In genomic region chr1:214573386-214574358, GRCh38 we compare ENCODE assay signal across 16 cellular contexts. TPM values are rescaled to one million over a fixed set of nuclear protein-coding genes. Genes with fewer than 3 reads are reported as not detected.
DNase-seq lines count a peak whose midpoint lies in the region; ATAC-seq and TF ChIP-seq lines count a peak whose summit lies in the region.
"Had no signal": no experiment of that assay in that cellular context is flagged by ENCODE, and none has a peak within 500 bp of the region (broad histone marks: within the 10 kb centered on the region; RNA-seq: fewer than 3 reads in every experiment).

No MANE protein-coding gene starts in this region.

- H3K27me3 ChIP-seq in left lung (no peaks in the 10 kb centered on the region), suprapubic skin (no peaks in the 10 kb centered on the region)
- peaks cover 3% of the 10 kb centered on the region for H3K27me3 ChIP-seq in effector memory CD4-positive, alpha-beta T cell (replicated peaks; ENCODE audit: control insufficient read depth, insufficient read depth, low read length, poor library complexity, severe bottlenecking)
- H3K27me3 ChIP-seq: upper lobe of left lung had no signal

- 43% methylated on average over 12 of the region's 12 CpGs for WGBS in suprapubic skin

- H3K27me3 Mint-ChIP-seq in activated CD8-positive, alpha-beta memory T cell treated with anti-CD3 and anti-CD28 coated beads, Interleukin-2, amount 10 ng/mL, durations not matched to agents 7 days and 5 days = peaks cover 11% of the 10 kb centered on the region

- no peak overlapping the region for H3K27ac Mint-ChIP-seq in activated CD8-positive, alpha-beta memory T cell treated with anti-CD3 and anti-CD28 coated beads, Interleukin-2, amount 10 ng/mL, durations not matched to agents 7 days and 5 days

- CTCF ChIA-PET in activated CD8-positive, alpha-beta memory T cell treated with anti-CD3 and anti-CD28 coated beads, Interleukin-2, amount 10 ng/mL, durations not matched to agents 7 days and 5 days (lab: Charles Lee) = interaction anchor here (0.5 to 0.6 kb wide), 2 partner anchors 242 to 995 kb away, joined by 3 read pairs; no protein-coding TSS in a partner anchor

- no peaks in the 10 kb centered on the region for H3K36me3 ChIP-seq in left lung
- H3K36me3 ChIP-seq in suprapubic skin = no peaks in the 10 kb centered on the region
- no peaks in the 10 kb centered on the region for H3K36me3 ChIP-seq in effector memory CD4-positive, alpha-beta T cell (ENCODE audit: control insufficient read depth, insufficient read depth, low read length)
- H3K36me3 ChIP-seq: upper lobe of left lung had no signal

- peaks cover 10% of the 10 kb centered on the region for H3K9me3 Mint-ChIP-seq in activated CD8-positive, alpha-beta memory T cell treated with anti-CD3 and anti-CD28 coated beads, Interleukin-2, amount 10 ng/mL, durations not matched to agents 7 days and 5 days (ENCODE audit: low read depth)

- no peak for TF ChIP-seq POLR2A in suprapubic skin (IDR thresholded peaks at IDR 0.05)

- no peaks in the 10 kb centered on the region for H3K4me1 ChIP-seq in left lung
- peaks cover 38% of the 10 kb centered on the region for H3K4me1 ChIP-seq in suprapubic skin
- no peaks in the 10 kb centered on the region for H3K4me1 ChIP-seq in effector memory CD4-positive, alpha-beta T cell (ENCODE audit: control insufficient read depth, insufficient read depth, low read length, poor library complexity, severe bottlenecking)

- TF ChIP-seq EP300 in suprapubic skin (IDR thresholded peaks at IDR 0.05) = no peak

- peak; percentile 49 for ATAC-seq in left lung
- ATAC-seq in activated CD8-positive, alpha-beta memory T cell treated with anti-CD3 and anti-CD28 coated beads, Interleukin-2, amount 10 ng/mL, durations not matched to agents 7 days and 5 days = no peak

- no peak overlapping the region for H3K27ac ChIP-seq in left lung
- H3K27ac ChIP-seq in suprapubic skin = peak overlapping the region; percentile 88
- H3K27ac ChIP-seq in effector memory CD4-positive, alpha-beta T cell (ENCODE audit: insufficient read depth, low read length, poor library complexity, severe bottlenecking) = no peak overlapping the region
- H3K27ac ChIP-seq: C4-2B, coronary artery had no signal

- no peak overlapping the region for H3K4me3 Mint-ChIP-seq in activated CD8-positive, alpha-beta memory T cell treated with anti-CD3 and anti-CD28 coated beads, Interleukin-2, amount 10 ng/mL, durations not matched to agents 7 days and 5 days

- H3K4me1 Mint-ChIP-seq in activated CD8-positive, alpha-beta memory T cell treated with anti-CD3 and anti-CD28 coated beads, Interleukin-2, amount 10 ng/mL, durations not matched to agents 7 days and 5 days = no peaks in the 10 kb centered on the region

- DNase-seq in NCI-H82 (lab: John Stamatoyannopoulos, UW) (peak; percentile 41), choroid plexus epithelial cell (ENCODE audit: low read depth) (peak; percentile 54), left lung (no peak), suprapubic skin (ENCODE audit: low spot score in 2 of 2) (no peak), NCI-H526 (lab: John Stamatoyannopoulos, UW) (no peak)
- no peak for DNase-seq in activated CD8-positive, alpha-beta memory T cell treated with anti-CD3 and anti-CD28 coated beads, Interleukin-2, amount 10 ng/mL, durations not matched to agents 7 days and 5 days
- DNase-seq in effector memory CD4-positive, alpha-beta T cell = no peak
- no peak for DNase-seq in stimulated activated CD4-positive, alpha-beta T cell treated with anti-CD3 and anti-CD28 coated beads, Interleukin-4, amount 100 ng/mL, for 4 hours
- DNase-seq: activated T-cell treated with anti-CD3 and anti-CD28 coated beads for 4 hours; EL; OCI-M1; stimulated activated CD4-positive, alpha-beta T cell treated with anti-CD3 and anti-CD28 coated beads, Interleukin-1b, Interleukin-23, amount 100 ng/mL, for 48 hours; T-helper 2 cell; upper lobe of left lung had no signal

- H3K9me3 ChIP-seq in left lung (peaks cover 0 to 24% of the 10 kb centered on the region in 2 donors), suprapubic skin (no peaks in the 10 kb centered on the region)
- no peaks in the 10 kb centered on the region for H3K9me3 ChIP-seq in effector memory CD4-positive, alpha-beta T cell (ENCODE audit: control insufficient read depth, low read length)

- intact Hi-C loops in left lung (cut with DNase I) = no loop called here

- no peak overlapping the region for H3K4me3 ChIP-seq in choroid plexus epithelial cell (ENCODE audit: low read depth, low read length)
- no peak overlapping the region for H3K4me3 ChIP-seq in left lung
- H3K4me3 ChIP-seq in suprapubic skin = peak overlapping the region; percentile 1
- no peak overlapping the region for H3K4me3 ChIP-seq in effector memory CD4-positive, alpha-beta T cell (ENCODE audit: insufficient read depth, low read depth, low read length, poor library complexity, severe bottlenecking)
- H3K4me3 ChIP-seq: coronary artery, upper lobe of left lung had no signal

- peaks cover 2% of the 10 kb centered on the region for H3K36me3 Mint-ChIP-seq in activated CD8-positive, alpha-beta memory T cell treated with anti-CD3 and anti-CD28 coated beads, Interleukin-2, amount 10 ng/mL, durations not matched to agents 7 days and 5 days

- no peak for TF ChIP-seq CTCF in choroid plexus epithelial cell (conservative IDR thresholded peaks at IDR 0.05; ENCODE audit: low read depth, low read length)
- TF ChIP-seq CTCF in left lung (IDR thresholded peaks at IDR 0.05) = no peak
- no peak for TF ChIP-seq CTCF in suprapubic skin (IDR thresholded peaks at IDR 0.05)

RNA-seq across cellular contexts. Expression of gene PTPN14, which starts 22.3 kb away (rescaled TPM):
- total RNA-seq in left lung = 10 to 100 TPM; 36.8 to 38.0 TPM
- total RNA-seq in suprapubic skin = 100 to 1,000 TPM in 2 of 4 donors, 10 to 100 TPM in 2; 67.9 to 159 (median 96.4) TPM
- 1 to 10 TPM in 1 of 2 experiments, under 1 TPM in 1; 0.32 to 1.1 TPM for total RNA-seq in activated CD8-positive, alpha-beta memory T cell treated with anti-CD3 and anti-CD28 coated beads, Interleukin-2, amount 10 ng/mL, durations not matched to agents 7 days and 5 days

RNA-seq across cellular contexts. Expression of gene CENPF, which starts 29.3 kb away (rescaled TPM):
- total RNA-seq in left lung (10 to 100 TPM in 1 of 2 donors, 1 to 10 TPM in 1; 3.4 to 15.0 TPM), suprapubic skin (1 to 10 TPM; 5.0 to 7.8 (median 5.9) TPM)
- total RNA-seq in activated CD8-positive, alpha-beta memory T cell treated with anti-CD3 and anti-CD28 coated beads, Interleukin-2, amount 10 ng/mL, durations not matched to agents 7 days and 5 days = 100 to 1,000 TPM; 150 to 158 TPM

Comparison
In these comparisons a context has a peak if more than half of its experiments do, and no peak if none do; other contexts are left out.
1. DNase-seq: peak in NCI-H82 (single experiment) and choroid plexus epithelial cell (single experiment); none in left lung (0 of 2), suprapubic skin (0 of 2), activated CD8-positive, alpha-beta memory T cell treated with anti-CD3 and anti-CD28 coated beads, Interleukin-2, amount 10 ng/mL, durations not matched to agents 7 days and 5 days (single experiment), effector memory CD4-positive, alpha-beta T cell (0 of 3), stimulated activated CD4-positive, alpha-beta T cell treated with anti-CD3 and anti-CD28 coated beads, Interleukin-4, amount 100 ng/mL, for 4 hours (0 of 2) and NCI-H526 (0 of 2).
2. RNA of gene PTPN14, which starts 22.3 kb away (total RNA-seq): 67.9 to 159 TPM in suprapubic skin and 36.8 to 38.0 TPM in left lung; 0.32 to 1.1 TPM in activated CD8-positive, alpha-beta memory T cell treated with anti-CD3 and anti-CD28 coated beads, Interleukin-2, amount 10 ng/mL, durations not matched to agents 7 days and 5 days; every median in the first group is over 10 times any median in the second.
3. RNA of gene CENPF, which starts 29.3 kb away (total RNA-seq): 150 to 158 TPM in activated CD8-positive, alpha-beta memory T cell treated with anti-CD3 and anti-CD28 coated beads, Interleukin-2, amount 10 ng/mL, durations not matched to agents 7 days and 5 days; 3.4 to 15.0 TPM in left lung and 5.0 to 7.8 TPM in suprapubic skin; every median in the first group is over 4 times any median in the second.